In genomic region chr1:198156111-198156744, GRCh38 we compare ENCODE assay signal across 1 cellular context.
TF ChIP-seq lines count a peak whose summit lies in the region.

No MANE protein-coding gene starts in this region.

TF ChIP-seq in GM23338, 12 proteins besides CTCF, POLR2A, EP300 and RAD21 (continued from another document):
- TF ChIP-seq, protein P1, sequence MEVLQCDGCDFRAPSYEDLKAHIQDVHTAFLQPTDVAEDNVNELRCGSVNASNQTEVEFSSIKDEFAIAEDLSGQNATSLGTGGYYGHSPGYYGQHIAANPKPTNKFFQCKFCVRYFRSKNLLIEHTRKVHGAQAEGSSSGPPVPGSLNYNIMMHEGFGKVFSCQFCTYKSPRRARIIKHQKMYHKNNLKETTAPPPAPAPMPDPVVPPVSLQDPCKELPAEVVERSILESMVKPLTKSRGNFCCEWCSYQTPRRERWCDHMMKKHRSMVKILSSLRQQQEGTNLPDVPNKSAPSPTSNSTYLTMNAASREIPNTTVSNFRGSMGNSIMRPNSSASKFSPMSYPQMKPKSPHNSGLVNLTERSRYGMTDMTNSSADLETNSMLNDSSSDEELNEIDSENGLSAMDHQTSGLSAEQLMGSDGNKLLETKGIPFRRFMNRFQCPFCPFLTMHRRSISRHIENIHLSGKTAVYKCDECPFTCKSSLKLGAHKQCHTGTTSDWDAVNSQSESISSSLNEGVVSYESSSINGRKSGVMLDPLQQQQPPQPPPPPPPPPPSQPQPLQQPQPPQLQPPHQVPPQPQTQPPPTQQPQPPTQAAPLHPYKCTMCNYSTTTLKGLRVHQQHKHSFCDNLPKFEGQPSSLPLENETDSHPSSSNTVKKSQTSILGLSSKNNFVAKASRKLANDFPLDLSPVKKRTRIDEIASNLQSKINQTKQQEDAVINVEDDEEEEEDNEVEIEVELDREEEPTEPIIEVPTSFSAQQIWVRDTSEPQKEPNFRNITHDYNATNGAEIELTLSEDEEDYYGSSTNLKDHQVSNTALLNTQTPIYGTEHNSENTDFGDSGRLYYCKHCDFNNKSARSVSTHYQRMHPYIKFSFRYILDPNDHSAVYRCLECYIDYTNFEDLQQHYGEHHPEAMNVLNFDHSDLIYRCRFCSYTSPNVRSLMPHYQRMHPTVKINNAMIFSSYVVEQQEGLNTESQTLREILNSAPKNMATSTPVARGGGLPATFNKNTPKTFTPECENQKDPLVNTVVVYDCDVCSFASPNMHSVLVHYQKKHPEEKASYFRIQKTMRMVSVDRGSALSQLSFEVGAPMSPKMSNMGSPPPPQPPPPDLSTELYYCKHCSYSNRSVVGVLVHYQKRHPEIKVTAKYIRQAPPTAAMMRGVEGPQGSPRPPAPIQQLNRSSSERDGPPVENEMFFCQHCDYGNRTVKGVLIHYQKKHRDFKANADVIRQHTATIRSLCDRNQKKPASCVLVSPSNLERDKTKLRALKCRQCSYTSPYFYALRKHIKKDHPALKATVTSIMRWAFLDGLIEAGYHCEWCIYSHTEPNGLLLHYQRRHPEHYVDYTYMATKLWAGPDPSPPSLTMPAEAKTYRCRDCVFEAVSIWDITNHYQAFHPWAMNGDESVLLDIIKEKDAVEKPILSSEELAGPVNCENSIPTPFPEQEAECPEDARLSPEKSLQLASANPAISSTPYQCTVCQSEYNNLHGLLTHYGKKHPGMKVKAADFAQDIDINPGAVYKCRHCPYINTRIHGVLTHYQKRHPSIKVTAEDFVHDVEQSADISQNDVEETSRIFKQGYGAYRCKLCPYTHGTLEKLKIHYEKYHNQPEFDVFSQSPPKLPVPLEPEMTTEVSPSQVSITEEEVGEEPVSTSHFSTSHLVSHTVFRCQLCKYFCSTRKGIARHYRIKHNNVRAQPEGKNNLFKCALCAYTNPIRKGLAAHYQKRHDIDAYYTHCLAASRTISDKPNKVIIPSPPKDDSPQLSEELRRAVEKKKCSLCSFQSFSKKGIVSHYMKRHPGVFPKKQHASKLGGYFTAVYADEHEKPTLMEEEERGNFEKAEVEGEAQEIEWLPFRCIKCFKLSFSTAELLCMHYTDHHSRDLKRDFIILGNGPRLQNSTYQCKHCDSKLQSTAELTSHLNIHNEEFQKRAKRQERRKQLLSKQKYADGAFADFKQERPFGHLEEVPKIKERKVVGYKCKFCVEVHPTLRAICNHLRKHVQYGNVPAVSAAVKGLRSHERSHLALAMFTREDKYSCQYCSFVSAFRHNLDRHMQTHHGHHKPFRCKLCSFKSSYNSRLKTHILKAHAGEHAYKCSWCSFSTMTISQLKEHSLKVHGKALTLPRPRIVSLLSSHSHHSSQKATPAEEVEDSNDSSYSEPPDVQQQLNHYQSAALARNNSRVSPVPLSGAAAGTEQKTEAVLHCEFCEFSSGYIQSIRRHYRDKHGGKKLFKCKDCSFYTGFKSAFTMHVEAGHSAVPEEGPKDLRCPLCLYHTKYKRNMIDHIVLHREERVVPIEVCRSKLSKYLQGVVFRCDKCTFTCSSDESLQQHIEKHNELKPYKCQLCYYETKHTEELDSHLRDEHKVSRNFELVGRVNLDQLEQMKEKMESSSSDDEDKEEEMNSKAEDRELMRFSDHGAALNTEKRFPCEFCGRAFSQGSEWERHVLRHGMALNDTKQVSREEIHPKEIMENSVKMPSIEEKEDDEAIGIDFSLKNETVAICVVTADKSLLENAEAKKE (CRISPR knock-in tag; IDR thresholded peaks at IDR 0.05) = no peak
- no peak for TF ChIP-seq ZNF331 (CRISPR knock-in tag; IDR thresholded peaks at IDR 0.05; ENCODE audit: low read depth)
TF ChIP-seq in GM23338: peak in this region for 0.
